Comparison of ENCODE assay signal across 22 cellular contexts in genomic region chr5:179233909-179234562, GRCh38.
"Had no signal": no experiment of that assay in that cellular context is flagged by ENCODE, and none has a peak within 500 bp of the region (broad histone marks: within the 10 kb centered on the region; RNA-seq: fewer than 3 reads in every experiment).

No MANE protein-coding gene starts in this region.

- H3K27ac ChIP-seq: heart left ventricle, prostate gland, right lobe of liver, SK-N-MC, testis had no signal

- H3K4me3 ChIP-seq: heart left ventricle, prostate gland, right lobe of liver, SK-N-MC, testis had no signal

- DNase-seq: activated CD4-positive, CD25-positive, alpha-beta regulatory T cell treated with anti-CD3 and anti-CD28 coated beads, Interleukin-2, amount 50 U/mL, for 72 hours; activated gamma-delta T cell treated with Interleukin-2 at 50 U/mL for 16 hours; activated T-cell treated with anti-CD3 and anti-CD28 coated beads, Interleukin-2, amount 50 U/mL, for 4 hours; amniotic stem cell; central memory CD4-positive, alpha-beta T cell; effector memory CD4-positive, alpha-beta T cell; foreskin melanocyte; immature natural killer cell; mesenchymal stem cell; natural killer cell; nucleus accumbens; stimulated activated CD4-positive, alpha-beta T cell treated with anti-CD3 and anti-CD28 coated beads, Interleukin-1b, Interleukin-23, amount 100 ng/mL, for 48 hours; T-helper 1 cell; T1000; testis had no signal

- H3K27me3 ChIP-seq: heart left ventricle, right lobe of liver, testis had no signal

- H3K4me1 Mint-ChIP-seq: immature natural killer cell; natural killer cell; stimulated activated naive CD8-positive, alpha-beta T cell treated with anti-CD3 and anti-CD28 coated beads, Interleukin-15, amount 100 ng/mL, for 72 hours had no signal

- H3K4me1 ChIP-seq: heart left ventricle, prostate gland, right lobe of liver, testis had no signal

- ATAC-seq: activated T-cell treated with anti-CD3 and anti-CD28 coated beads, Interleukin-2, amount 50 U/mL, for 4 hours; heart left ventricle; natural killer cell; right lobe of liver; stimulated activated naive CD8-positive, alpha-beta T cell treated with anti-CD3 and anti-CD28 coated beads, Interleukin-15, amount 100 ng/mL, for 72 hours had no signal

- H3K9me3 Mint-ChIP-seq: immature natural killer cell, natural killer cell had no signal

- H3K27ac Mint-ChIP-seq: activated naive CD8-positive, alpha-beta T cell; dendritic cell treated with granulocyte-macrophage colony-stimulating factor and Interleukin-4, amounts not matched to agents 40 ng/mL and 50 ng/mL, for 4 days; immature natural killer cell; natural killer cell had no signal

- H3K36me3 Mint-ChIP-seq: activated naive CD8-positive, alpha-beta T cell; immature natural killer cell; natural killer cell had no signal

- H3K4me3 Mint-ChIP-seq: activated naive CD8-positive, alpha-beta T cell; activated T-cell treated with anti-CD3 and anti-CD28 coated beads, Interleukin-2, amount 50 U/mL, for 4 hours; dendritic cell treated with granulocyte-macrophage colony-stimulating factor and Interleukin-4, amounts not matched to agents 40 ng/mL and 50 ng/mL, for 4 days; immature natural killer cell; natural killer cell; stimulated activated naive CD8-positive, alpha-beta T cell treated with anti-CD3 and anti-CD28 coated beads, Interleukin-15, amount 100 ng/mL, for 72 hours had no signal

- H3K36me3 ChIP-seq: heart left ventricle, prostate gland, right lobe of liver had no signal

- H3K9me3 ChIP-seq: prostate gland, right lobe of liver, testis had no signal
